In genomic region chr6:144856622-144857021, GRCh38 we compare ENCODE assay signal across 32 cellular contexts.
"Had no signal": no experiment of that assay in that cellular context is flagged by ENCODE, and none has a peak within 500 bp of the region (broad histone marks: within the 10 kb centered on the region; RNA-seq: fewer than 3 reads in every experiment).

No MANE protein-coding gene starts in this region.

- H3K9me3 ChIP-seq: MG63 had no signal

- DNase-seq: Kasumi-1, MG63, MM.1S, NCI-H1048, NCI-H1092, NCI-H1092 treated with DMSO at 0.1 percent for 48 hours, NCI-H1105, NCI-H1105 treated with DMSO at 0.1 percent for 48 hours, NCI-H1417 treated with DMSO at 0.1 percent for 48 hours, NCI-H1436, NCI-H1436 treated with DMSO at 0.1 percent for 48 hours, NCI-H146, NCI-H1694, NCI-H1694 treated with DMSO at 0.1 percent for 48 hours, NCI-H187, NCI-H187 treated with DMSO at 0.1 percent for 48 hours, NCI-H1930, NCI-H2029, NCI-H2029 treated with DMSO at 0.1 percent for 48 hours, NCI-H2081 treated with DMSO at 0.1 percent for 48 hours, NCI-H2107, NCI-H2171, NCI-H2171 treated with DMSO at 0.1 percent for 48 hours, NCI-H2227 treated with DMSO at 0.1 percent for 48 hours, NCI-H226, NCI-H345, NCI-H446, NCI-H446 treated with DMSO at 0.1 percent for 48 hours, NCI-H510A, NCI-H510A treated with DMSO at 0.1 percent for 48 hours, NCI-H524, NCI-H524 treated with DMSO at 0.1 percent for 48 hours had no signal

- H3K27me3 ChIP-seq: MG63 had no signal

- H3K36me3 ChIP-seq: MG63 had no signal

- H3K4me3 ChIP-seq: MG63 had no signal
